8 cellular contexts compared by ENCODE assay signal in the genomic region with DNA sequence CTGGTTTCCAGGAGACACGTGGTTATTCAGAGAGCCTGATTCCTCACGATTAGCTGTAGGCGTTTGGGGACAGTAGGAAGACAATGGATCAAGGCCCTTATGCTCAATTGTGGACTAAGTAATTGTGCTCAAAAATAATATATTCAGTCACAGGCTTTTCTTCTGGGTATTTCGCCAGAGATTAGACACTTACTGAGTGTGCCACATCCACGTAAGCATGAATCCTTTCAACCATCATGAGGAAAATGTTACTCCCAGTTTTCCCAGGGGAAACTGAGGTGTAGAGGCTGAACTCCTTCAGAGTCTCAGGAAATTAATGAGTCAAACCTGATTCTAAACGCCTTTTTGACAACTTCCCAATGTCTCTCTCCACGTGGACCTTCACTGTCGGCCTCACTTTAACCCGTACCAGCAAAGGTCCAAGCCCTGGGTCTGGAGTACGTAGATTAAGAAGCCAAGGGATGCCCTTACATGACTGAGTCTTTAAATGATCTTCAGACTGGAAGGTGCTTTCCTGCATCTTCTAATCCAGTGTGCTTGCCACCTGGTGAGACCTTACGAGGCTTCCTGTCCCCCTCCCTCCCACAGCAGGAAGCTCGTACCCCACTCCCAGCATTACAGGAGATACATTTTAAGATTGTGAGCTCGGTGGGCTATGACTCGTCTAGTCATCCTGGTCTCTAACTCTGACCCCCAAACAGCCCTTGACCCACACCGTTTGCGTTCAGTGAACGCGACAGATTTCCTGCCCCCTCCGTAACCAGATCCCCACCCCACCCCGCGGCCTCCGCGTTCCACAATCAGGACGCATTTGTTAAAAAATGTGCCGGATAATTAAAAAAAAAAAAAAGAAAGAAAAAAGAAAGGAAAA. TPM values are rescaled to one million over a fixed set of nuclear protein-coding genes. Genes with fewer than 3 reads are reported as not detected.
DNase-seq lines count a peak whose midpoint lies in the region; ATAC-seq and TF ChIP-seq lines count a peak whose summit lies in the region.

No MANE protein-coding gene starts in this region.

- TF ChIP-seq EP300 in suprapubic skin (IDR thresholded peaks at IDR 0.05), result no peak

- peak overlapping the region; percentile 99 for H3K4me3 Mint-ChIP-seq in T-helper 2 cell treated with Interferon-gamma antibody and Interleukin-4, amounts not matched to agents 5 μg/mL and 100 μg/mL, for 36 hours
- H3K4me3 Mint-ChIP-seq in central memory CD8-positive, alpha-beta T cell, result peak overlapping the region; percentile 93

- H3K27ac ChIP-seq in mesodermal cell (ENCODE audit: low read depth, low read length, severe bottlenecking) (peak overlapping the region; percentile 82), suprapubic skin (peak overlapping the region; percentile 97)

- no peaks in the 10 kb centered on the region for H3K27me3 ChIP-seq in suprapubic skin

- H3K27ac Mint-ChIP-seq in T-helper 2 cell treated with Interferon-gamma antibody and Interleukin-4, amounts not matched to agents 5 μg/mL and 100 μg/mL, for 36 hours, result peak overlapping the region; percentile 94
- H3K27ac Mint-ChIP-seq in central memory CD8-positive, alpha-beta T cell (ENCODE audit: low read depth), result peak overlapping the region; percentile 90

- peak; percentile 42 for DNase-seq in NK-92 treated with Interleukin-12 subunit alpha and Interleukin-12 subunit beta, amount 100 ng/mL, for 24 hours (lab: John Stamatoyannopoulos, UW)
- DNase-seq in NK-92 (lab: John Stamatoyannopoulos, UW; ENCODE audit: unreplicated experiment) (no peak), suprapubic skin (ENCODE audit: low spot score in 2 of 2) (no peak), COLO829 (ENCODE audit: low spot score) (no peak)
- DNase-seq in T-helper 2 cell treated with Interferon-gamma antibody and Interleukin-4, amounts not matched to agents 5 μg/mL and 100 μg/mL, for 36 hours (ENCODE audit: low spot score), result peak; percentile 42
- no peak for DNase-seq in central memory CD8-positive, alpha-beta T cell (ENCODE audit: low spot score in 2 of 2)

- peak overlapping the region; percentile 96 for H3K4me3 ChIP-seq in mesodermal cell (ENCODE audit: extremely low read depth, insufficient read depth, low read length, poor library complexity, severe bottlenecking)
- peak overlapping the region; percentile 89 for H3K4me3 ChIP-seq in suprapubic skin

- ATAC-seq in central memory CD8-positive, alpha-beta T cell (replicated peaks; ENCODE audit: extremely low read depth, poor library complexity, severe bottlenecking), result no peak
- ATAC-seq in HG02938 (IDR thresholded peaks at IDR 0.05; ENCODE audit: unreplicated experiment), result no peak

- H3K36me3 ChIP-seq in mesodermal cell (ENCODE audit: control insufficient read depth, insufficient read depth, low read length), result peaks cover 24% of the 10 kb centered on the region
- H3K36me3 ChIP-seq in suprapubic skin, result no peaks in the 10 kb centered on the region

- H3K4me1 ChIP-seq in mesodermal cell (ENCODE audit: control insufficient read depth, insufficient read depth, low read length, poor library complexity, severe bottlenecking), result peaks cover 37% of the 10 kb centered on the region
- H3K4me1 ChIP-seq in suprapubic skin, result peaks cover 63% of the 10 kb centered on the region

- peaks cover 53% of the 10 kb centered on the region for H3K4me1 Mint-ChIP-seq in T-helper 2 cell treated with Interferon-gamma antibody and Interleukin-4, amounts not matched to agents 5 μg/mL and 100 μg/mL, for 36 hours (ENCODE audit: low read depth)
- H3K4me1 Mint-ChIP-seq in central memory CD8-positive, alpha-beta T cell, result peaks cover 63% of the 10 kb centered on the region

- WGBS in mesodermal cell (ENCODE audit: insufficient coverage in 2 of 2), 2 experiments, result 9 to 13% methylated on average over 6 to 8 of the region's 25 CpGs
- WGBS in suprapubic skin, result 4% methylated on average over 25 of the region's 25 CpGs

- no peak for TF ChIP-seq CTCF in suprapubic skin (IDR thresholded peaks at IDR 0.05)

- H3K9me3 ChIP-seq in mesodermal cell (ENCODE audit: control insufficient read depth, low read length), result no peaks in the 10 kb centered on the region
- no peaks in the 10 kb centered on the region for H3K9me3 ChIP-seq in suprapubic skin

- H3K27me3 Mint-ChIP-seq in T-helper 2 cell treated with Interferon-gamma antibody and Interleukin-4, amounts not matched to agents 5 μg/mL and 100 μg/mL, for 36 hours (ENCODE audit: low read depth), result no peaks in the 10 kb centered on the region
- H3K27me3 Mint-ChIP-seq in central memory CD8-positive, alpha-beta T cell, result no peaks in the 10 kb centered on the region

- TF ChIP-seq POLR2A in suprapubic skin (IDR thresholded peaks at IDR 0.05), result no peak

- H3K36me3 Mint-ChIP-seq in T-helper 2 cell treated with Interferon-gamma antibody and Interleukin-4, amounts not matched to agents 5 μg/mL and 100 μg/mL, for 36 hours (ENCODE audit: low read depth), result peaks cover 41% of the 10 kb centered on the region
- peaks cover 44% of the 10 kb centered on the region for H3K36me3 Mint-ChIP-seq in central memory CD8-positive, alpha-beta T cell (ENCODE audit: insufficient read depth)

- H3K9me3 Mint-ChIP-seq in T-helper 2 cell treated with Interferon-gamma antibody and Interleukin-4, amounts not matched to agents 5 μg/mL and 100 μg/mL, for 36 hours, result no peaks in the 10 kb centered on the region
- H3K9me3 Mint-ChIP-seq in central memory CD8-positive, alpha-beta T cell, result no peaks in the 10 kb centered on the region

RNA-seq across cellular contexts. Expression of a gene that starts 1.7 kb away (rescaled TPM):
- polyA plus RNA-seq in mesodermal cell (2013, experiment 1 of 2), result 1,291 TPM
- 1,080 TPM for polyA plus RNA-seq in mesodermal cell (2013, experiment 2 of 2)
- total RNA-seq in suprapubic skin, result 100 to 1,000 TPM; 294 to 522 (median 411) TPM

RNA-seq across cellular contexts. Expression of a gene that starts 31.7 kb away (rescaled TPM):
- polyA plus RNA-seq in mesodermal cell (2013, experiment 1 of 2), result not detected
- polyA plus RNA-seq in mesodermal cell (2013, experiment 2 of 2), result 0.66 TPM
- total RNA-seq in suprapubic skin, result 10 to 100 TPM in 2 of 4 donors, 1 to 10 TPM in 2; 3.6 to 13.1 (median 9.0) TPM

RNA-seq across cellular contexts. Expression of a gene that starts 43.0 kb away (rescaled TPM):
- 39.9 TPM for polyA plus RNA-seq in mesodermal cell (2013, experiment 1 of 2)
- 34.5 TPM for polyA plus RNA-seq in mesodermal cell (2013, experiment 2 of 2)
- 100 to 1,000 TPM in 1 of 4 donors, 10 to 100 TPM in 3; 63.6 to 102 (median 70.6) TPM for total RNA-seq in suprapubic skin

Comparison
In these comparisons a context has a peak if more than half of its experiments do, and no peak if none do; other contexts are left out.
1. DNase-seq: peak in NK-92 treated with Interleukin-12 subunit alpha and Interleukin-12 subunit beta, amount 100 ng/mL, for 24 hours (single experiment) and T-helper 2 cell treated with Interferon-gamma antibody and Interleukin-4, amounts not matched to agents 5 μg/mL and 100 μg/mL, for 36 hours (single experiment); none in NK-92 (single experiment), central memory CD8-positive, alpha-beta T cell (0 of 2), suprapubic skin (0 of 2) and COLO829 (single experiment).